18 cellular contexts compared by ENCODE assay signal in genomic region chr2:189056200-189057106, GRCh38.
A peak's percentile ranks its signal among the peaks of the same experiment; 100 is the strongest.
DNase-seq lines count a peak whose midpoint lies in the region; ATAC-seq, FAIRE-seq and TF ChIP-seq lines count a peak whose summit lies in the region.
"Had no signal": no experiment of that assay in that cellular context is flagged by ENCODE, and none has a peak within 500 bp of the region (broad histone marks: within the 10 kb centered on the region; RNA-seq: fewer than 3 reads in every experiment).

No MANE protein-coding gene starts in this region.

- H3K4me1 Mint-ChIP-seq in nephron progenitor cell, result no peaks in the 10 kb centered on the region

- H3K4me2 ChIP-seq in SK-N-SH (no peak overlapping the region), fibroblast of lung (ENCODE audit: extremely low read depth, insufficient read depth, low read length) (no peak overlapping the region), PC-3 (ENCODE audit: low read length) (no peak overlapping the region)

- H3K9me3 ChIP-seq in SK-N-SH, result no peaks in the 10 kb centered on the region
- H3K9me3 ChIP-seq in fibroblast of lung (ENCODE audit: control insufficient read depth, insufficient read depth, low read depth, low read length), result no peaks in the 10 kb centered on the region
- H3K9me3 ChIP-seq in PC-3 (ENCODE audit: low read length), result no peaks in the 10 kb centered on the region

- H4K20me1 ChIP-seq in SK-N-SH (ENCODE audit: insufficient read depth) (no peaks in the 10 kb centered on the region), fibroblast of lung (ENCODE audit: control insufficient read depth, extremely low read depth, insufficient read depth, low read length) (no peaks in the 10 kb centered on the region), PC-3 (ENCODE audit: low read length) (no peaks in the 10 kb centered on the region)

- H3K36me3 ChIP-seq in SK-N-SH (replicated peaks in 1 of 2; ENCODE audit: control insufficient read depth in 1 of 2, insufficient read depth in 2 of 2, low read length in 1 of 2) (peaks cover 13 to 18% of the 10 kb centered on the region in 2 experiments), fibroblast of lung (ENCODE audit: control insufficient read depth, insufficient read depth, low read length) (peaks cover 14% of the 10 kb centered on the region), PC-3 (ENCODE audit: low read depth, low read length) (peaks cover 28% of the 10 kb centered on the region)

- intact Hi-C loops in PC-3 (cut with micrococcal nuclease), result no loop called here

- no peaks in the 10 kb centered on the region for H3K9me3 Mint-ChIP-seq in nephron progenitor cell

- ATAC-seq in GM21390 (IDR thresholded peaks at IDR 0.05; ENCODE audit: unreplicated experiment) (no peak), PC-3 (no peak), GM19467 (IDR thresholded peaks at IDR 0.05; ENCODE audit: unreplicated experiment) (no peak)

- no peak overlapping the region for H3K4me3 Mint-ChIP-seq in nephron progenitor cell

- H2AFZ ChIP-seq in SK-N-SH (ENCODE audit: low read depth), result no peak overlapping the region; the same call in 1 of the 2 replicates
- H2AFZ ChIP-seq in fibroblast of lung (ENCODE audit: low read length), result no peak overlapping the region
- no peak overlapping the region for H2AFZ ChIP-seq in PC-3 (ENCODE audit: low read length)

- no peak for FAIRE-seq in RCC 7860 (lab: Jason Lieb, UNC)
- FAIRE-seq: A204.1 had no signal

- H3K4me1 ChIP-seq in SK-N-SH (ENCODE audit: control insufficient read depth in 1 of 2, insufficient read depth in 2 of 2, low read depth in 1 of 2, low read length in 1 of 2), result peaks cover 2 to 6% of the 10 kb centered on the region in 2 experiments; a peak in 1 of 4 replicates
- H3K4me1 ChIP-seq in fibroblast of lung (ENCODE audit: control insufficient read depth, extremely low read depth, insufficient read depth, low read length), result no peaks in the 10 kb centered on the region
- peaks cover 11% of the 10 kb centered on the region for H3K4me1 ChIP-seq in PC-3 (ENCODE audit: insufficient read depth, low read length)

- POLR2A ChIA-PET in SK-N-SH (lab: Yijun Ruan, JAX), result no interaction called here
- POLR2A ChIA-PET in PC-3 (lab: Charles Lee; ENCODE audit: unreplicated experiment), result no interaction called here

- H3K9me2 ChIP-seq in SK-N-SH, result no peaks in the 10 kb centered on the region
- H3K9me2 ChIP-seq in PC-3 (replicated peaks; ENCODE audit: low read length), result no peaks in the 10 kb centered on the region

- TF ChIP-seq CTCF in SK-N-SH (IDR thresholded peaks at IDR 0.05), result no peak
- no peak for TF ChIP-seq CTCF in fibroblast of lung (conservative IDR thresholded peaks at IDR 0.05 in 1 of 2, IDR thresholded peaks at IDR 0.05 in 1 of 2; ENCODE audit: low read depth in 1 of 2, low read length in 2 of 2)
- no peak for TF ChIP-seq CTCF in nephron progenitor cell (IDR thresholded peaks at IDR 0.05)
- no peak for TF ChIP-seq CTCF in PC-3 (conservative IDR thresholded peaks at IDR 0.05; ENCODE audit: low read depth, low read length)

- 45% methylated on average over 4 of the region's 4 CpGs for WGBS in SK-N-SH (ENCODE audit: low lambda C conversion rate)

- H3K27ac Mint-ChIP-seq in nephron progenitor cell, result peak overlapping the region; percentile 22

- no peak overlapping the region for H3K4me3 ChIP-seq in SK-N-SH (ENCODE audit: low read depth in 2 of 2, low read length in 1 of 2)
- H3K4me3 ChIP-seq in fibroblast of lung (replicated peaks in 1 of 4; ENCODE audit: control extremely low read depth in 1 of 4, insufficient read depth in 1 of 4, low read depth in 3 of 4, low read length in 4 of 4), result no peak overlapping the region
- no peak overlapping the region for H3K4me3 ChIP-seq in PC-3 (ENCODE audit: low read length)

- CTCF ChIA-PET in SK-N-SH (lab: Yijun Ruan, JAX), result interaction anchor here (0.6 to 1.1 kb wide), 2 partner anchors 12 to 14 kb away, joined by 3 read pairs; no protein-coding TSS in a partner anchor
- CTCF ChIA-PET in PC-3 (lab: Charles Lee), result no interaction called here

- DNase-seq in EH (ENCODE audit: low read depth) (peak; percentile 35), SK-N-SH (no peak), fibroblast of lung (ENCODE audit: low read depth in 2 of 2) (peak; percentile 15 to 31), nephron progenitor cell (no peak), PC-3 (no peak), RCC 7860 (ENCODE audit: low spot score) (no peak)
- DNase-seq: C1 segment of cervical spinal cord, EL, MV-4-11, NCI-H187 treated with DMSO at 0.1 percent for 48 hours, NCI-H2171, NCI-H446 treated with DMSO at 0.1 percent for 48 hours, NCI-H748 treated with DMSO at 0.1 percent for 48 hours, OCI-M1 had no signal

- H3K27ac ChIP-seq in SK-N-SH (ENCODE audit: low read depth in 2 of 2, low read length in 1 of 2) (peak overlapping the region; percentile 5 to 71; a peak in 3 of 4 replicates), fibroblast of lung (ENCODE audit: insufficient read depth, low read length) (no peak overlapping the region), PC-3 (ENCODE audit: low read length) (no peak overlapping the region)
- H3K27ac ChIP-seq: RWPE1 had no signal

- BruUV-seq in PC-3 (replicated peaks; lab: Mats Ljungman, UMichigan), result no TSS peak

- no peaks in the 10 kb centered on the region for H3K27me3 Mint-ChIP-seq in nephron progenitor cell (ENCODE audit: low read depth, poor library complexity)

- TF ChIP-seq RAD21 in SK-N-SH (IDR thresholded peaks at IDR 0.05; ENCODE audit: low read length), result no peak

- peaks cover 14% of the 10 kb centered on the region for H3K36me3 Mint-ChIP-seq in nephron progenitor cell (ENCODE audit: low read depth)

- H3K27me3 ChIP-seq in SK-N-SH (ENCODE audit: insufficient read depth) (no peaks in the 10 kb centered on the region), fibroblast of lung (ENCODE audit: control insufficient read depth, insufficient read depth, low read length) (no peaks in the 10 kb centered on the region), PC-3 (ENCODE audit: low read length) (no peaks in the 10 kb centered on the region)

- H3K9ac ChIP-seq in SK-N-SH (no peak overlapping the region), fibroblast of lung (ENCODE audit: insufficient read depth, low read length) (no peak overlapping the region), PC-3 (ENCODE audit: low read length) (no peak overlapping the region)

- H3F3A ChIP-seq in SK-N-SH (replicated peaks; ENCODE audit: insufficient read depth), result peaks cover 5% of the 10 kb centered on the region
- no peaks in the 10 kb centered on the region for H3F3A ChIP-seq in PC-3 (ENCODE audit: low read length, unreplicated experiment)

- H3K79me2 ChIP-seq in SK-N-SH (ENCODE audit: insufficient read depth), result no peaks in the 10 kb centered on the region
- no peaks in the 10 kb centered on the region for H3K79me2 ChIP-seq in fibroblast of lung (ENCODE audit: control insufficient read depth, insufficient read depth, low read length)
- H3K79me2 ChIP-seq in PC-3 (ENCODE audit: low read length), result no peaks in the 10 kb centered on the region

- peak in 1 of 2 experiments; percentile 20; a peak in 1 of 4 replicates for TF ChIP-seq EP300 in SK-N-SH (IDR thresholded peaks at IDR 0.05; ENCODE audit: borderline replicate concordance in 1 of 2, low read depth in 1 of 2, low read length in 1 of 2)

TF ChIP-seq in SK-N-SH, 30 proteins besides CTCF, POLR2A, EP300 and RAD21:
- TF ChIP-seq NFIC (IDR thresholded peaks at IDR 0.05; ENCODE audit: borderline replicate concordance), result no peak
- TF ChIP-seq GATA2 (CRISPR knock-in tag; IDR thresholded peaks at IDR 0.05), result peak; percentile 25; the same call in 1 of the 2 replicates

Comparison
In these comparisons a context has a peak if more than half of its experiments do, and no peak if none do; other contexts are left out.
1. DNase-seq: peak in EH (single experiment) and fibroblast of lung (2 of 2); none in SK-N-SH (single experiment), nephron progenitor cell (single experiment), PC-3 (single experiment) and RCC 7860 (single experiment).
2. H3K27ac ChIP-seq: peak in SK-N-SH (2 of 2); none in fibroblast of lung (single experiment) and PC-3 (single experiment).